ENCODE assay signal across 19 cellular contexts in genomic region chr5:42494414-42494813, GRCh38.
A peak's percentile ranks its signal among the peaks of the same experiment; 100 is the strongest.
DNase-seq lines count a peak whose midpoint lies in the region; ATAC-seq, FAIRE-seq and TF ChIP-seq lines count a peak whose summit lies in the region.
"Had no signal": no experiment of that assay in that cellular context is flagged by ENCODE, and none has a peak within 500 bp of the region (broad histone marks: within the 10 kb centered on the region; RNA-seq: fewer than 3 reads in every experiment).

No MANE protein-coding gene starts in this region.

- 56% methylated on average over 4 of the region's 4 CpGs for WGBS in hepatocyte (ENCODE audit: low lambda C conversion rate, missing lambda C conversion rate)
- 60 to 83% (median 71%) methylated on average over 4 of the region's 4 CpGs for WGBS in psoas muscle, 3 donors

- H3K27ac ChIP-seq in hepatocyte = peak overlapping the region; percentile 26
- H3K27ac ChIP-seq in psoas muscle = peak overlapping the region; percentile 63
- H3K27ac ChIP-seq: A549, C4-2B had no signal

- peak; percentile 12 for DNase-seq in M059J (ENCODE audit: low read depth)
- DNase-seq in bronchial epithelial cell (ENCODE audit: low read depth) = peak; percentile 85
- peak; percentile 55 for DNase-seq in hepatocyte (ENCODE audit: low spot score)
- DNase-seq in psoas muscle = no peak
- DNase-seq in NCI-H1436 treated with DMSO at 0.1 percent for 48 hours (lab: John Stamatoyannopoulos, UW) = no peak
- no peak for DNase-seq in G401 (ENCODE audit: low spot score)
- no peak for DNase-seq in SHP77 treated with DMSO at 0.1 percent for 48 hours (lab: John Stamatoyannopoulos, UW)
- DNase-seq: COR-L47; DMS153; EL; NCI-H146; NCI-H2227 treated with DMSO at 0.1 percent for 48 hours; NCI-H526 treated with DMSO at 0.1 percent for 48 hours; NK-92 treated with Interleukin-12 subunit alpha and Interleukin-12 subunit beta, amount 100 ng/mL, for 24 hours; OCI-M1 had no signal

- no peaks in the 10 kb centered on the region for H3K4me1 ChIP-seq in hepatocyte (ENCODE audit: insufficient read depth)
- H3K4me1 ChIP-seq in psoas muscle = peaks cover 93% of the 10 kb centered on the region
- H3K4me1 ChIP-seq: A549 had no signal

- H3K27me3 ChIP-seq in bronchial epithelial cell (ENCODE audit: control insufficient read depth, insufficient read depth, low read length) = no peaks in the 10 kb centered on the region
- no peaks in the 10 kb centered on the region for H3K27me3 ChIP-seq in hepatocyte
- H3K27me3 ChIP-seq in psoas muscle (ENCODE audit: insufficient read depth in 3 of 3, low read length in 2 of 3) = no peaks in the 10 kb centered on the region

- peaks cover 12% of the 10 kb centered on the region for H3K79me2 ChIP-seq in hepatocyte

- H3K4me3 ChIP-seq in bronchial epithelial cell (ENCODE audit: low read depth, low read length) (no peak overlapping the region), hepatocyte (no peak overlapping the region), psoas muscle (no peak overlapping the region)
- H3K4me3 ChIP-seq: A549 had no signal

- H3K36me3 ChIP-seq in bronchial epithelial cell (ENCODE audit: control insufficient read depth, insufficient read depth, low read length) (no peaks in the 10 kb centered on the region), hepatocyte (replicated peaks; ENCODE audit: insufficient read depth, low read depth) (no peaks in the 10 kb centered on the region), psoas muscle (ENCODE audit: insufficient read depth in 1 of 2, low read depth in 1 of 2) (no peaks in the 10 kb centered on the region)

- no peaks in the 10 kb centered on the region for H4K20me1 ChIP-seq in hepatocyte (ENCODE audit: insufficient read depth, poor library complexity, severe bottlenecking)

- intact Hi-C loops in psoas muscle (cut with DNase I) = no loop called here

- H2AFZ ChIP-seq in hepatocyte = no peak overlapping the region

- H3K9me2 ChIP-seq in hepatocyte (replicated peaks; ENCODE audit: insufficient read depth) = no peaks in the 10 kb centered on the region

- H3K9me3 ChIP-seq in hepatocyte (ENCODE audit: low read depth) (no peaks in the 10 kb centered on the region), psoas muscle (no peaks in the 10 kb centered on the region)
- H3K9me3 ChIP-seq: A549 had no signal

- no peak overlapping the region for H3K4me2 ChIP-seq in hepatocyte
- H3K4me2 ChIP-seq: A549 had no signal

- FAIRE-seq in bronchial epithelial cell (lab: Jason Lieb, UNC) = no peak
- FAIRE-seq: A549 had no signal

- in situ Hi-C loops in G401 (cut with HindIII; ENCODE audit: low sequenced_read_pairs) = no loop called here

- TF ChIP-seq CTCF in bronchial epithelial cell (IDR thresholded peaks at IDR 0.05; ENCODE audit: insufficient read depth, low read length, severe bottlenecking) (no peak), hepatocyte (IDR thresholded peaks at IDR 0.05; ENCODE audit: poor library complexity) (no peak), psoas muscle (IDR thresholded peaks at IDR 0.05) (no peak)

- ATAC-seq in psoas muscle (peak in 2 of 4 donors; percentile 23 to 66), GM21576 (IDR thresholded peaks at IDR 0.05; ENCODE audit: unreplicated experiment) (no peak)
- ATAC-seq: A549, HCT116 had no signal

Comparison
In these comparisons a context has a peak if more than half of its experiments do, and no peak if none do; other contexts are left out.
1. DNase-seq: peak in M059J (single experiment), bronchial epithelial cell (single experiment) and hepatocyte (single experiment); none in psoas muscle (0 of 2), NCI-H1436 treated with DMSO at 0.1 percent for 48 hours (single experiment), G401 (single experiment) and SHP77 treated with DMSO at 0.1 percent for 48 hours (single experiment).